9 cellular contexts compared by ENCODE assay signal in the genomic region with DNA sequence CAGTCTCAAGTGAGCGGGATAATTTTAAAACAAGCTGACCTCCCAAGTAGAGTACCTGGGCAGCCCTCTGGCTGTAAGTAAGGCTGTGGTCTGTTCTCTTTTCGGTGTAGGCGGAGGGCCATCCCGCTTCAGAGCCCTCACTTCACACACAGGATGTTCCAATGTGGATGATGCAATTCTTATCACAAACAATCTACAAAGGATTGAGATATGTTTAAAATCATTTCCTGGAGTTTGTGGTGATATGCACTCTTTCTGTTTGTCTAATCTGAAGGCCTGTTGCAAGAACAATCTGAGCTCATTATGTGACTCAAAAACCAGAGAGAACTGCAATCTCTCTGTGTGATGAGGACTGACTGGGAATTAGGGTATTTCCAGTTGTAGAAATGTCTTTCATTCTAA. TPM values are rescaled to one million over a fixed set of nuclear protein-coding genes. Genes with fewer than 3 reads are reported as not detected.
DNase-seq lines count a peak whose midpoint lies in the region; ATAC-seq and TF ChIP-seq lines count a peak whose summit lies in the region.
"Had no signal": no experiment of that assay in that cellular context is flagged by ENCODE, and none has a peak within 500 bp of the region (broad histone marks: within the 10 kb centered on the region; RNA-seq: fewer than 3 reads in every experiment).

No MANE protein-coding gene starts in this region.

- no peak for ATAC-seq in HG03196 (IDR thresholded peaks at IDR 0.05; ENCODE audit: unreplicated experiment)

- H3K9me3 ChIP-seq in KOPT-K1 (ENCODE audit: insufficient read depth, low read length, poor library complexity, severe bottlenecking), result no peaks in the 10 kb centered on the region
- no peaks in the 10 kb centered on the region for H3K9me3 ChIP-seq in mesenchymal stem cell (ENCODE audit: control insufficient read depth, low read length)

- H4K91ac ChIP-seq in mesenchymal stem cell (ENCODE audit: low read length), result no peak overlapping the region

- H3K9ac ChIP-seq in mesenchymal stem cell (ENCODE audit: low read length), result peak overlapping the region; percentile 67

- H4K8ac ChIP-seq in mesenchymal stem cell (ENCODE audit: low read length), result no peak overlapping the region

- no peak overlapping the region for H2AFZ ChIP-seq in mesenchymal stem cell (ENCODE audit: low read depth, low read length)

- no peak overlapping the region for H2AK5ac ChIP-seq in mesenchymal stem cell (ENCODE audit: low read length, severe bottlenecking)

- no peaks in the 10 kb centered on the region for H3K36me3 ChIP-seq in KOPT-K1 (ENCODE audit: insufficient read depth, low read length)
- H3K36me3 ChIP-seq in mesenchymal stem cell (ENCODE audit: control insufficient read depth in 1 of 2, insufficient read depth in 2 of 2, low read depth in 1 of 2, low read length in 2 of 2), result peaks cover 0 to 3% of the 10 kb centered on the region in 2 experiments

- H3K18ac ChIP-seq in mesenchymal stem cell (ENCODE audit: low read depth in 1 of 2, low read length in 2 of 2), result no peak overlapping the region

- H3K4me3 ChIP-seq in mesenchymal stem cell (ENCODE audit: insufficient read depth in 1 of 2, low read depth in 1 of 2, low read length in 2 of 2), result no peak overlapping the region
- H3K4me3 ChIP-seq: skin epidermis had no signal

- no peak overlapping the region for H3K14ac ChIP-seq in mesenchymal stem cell (ENCODE audit: low read length in 2 of 2)

- H3K4ac ChIP-seq in mesenchymal stem cell (ENCODE audit: low read depth in 1 of 2, low read length in 2 of 2), result no peak overlapping the region

- H3K27ac ChIP-seq in KOPT-K1 (ENCODE audit: low read depth, low read length, poor library complexity, severe bottlenecking), result peak overlapping the region; percentile 39
- H3K27ac ChIP-seq in mesenchymal stem cell (ENCODE audit: low read length, poor library complexity, severe bottlenecking), result peak overlapping the region; percentile 7

- no peak overlapping the region for H2BK5ac ChIP-seq in mesenchymal stem cell (ENCODE audit: low read depth, low read length, poor library complexity, severe bottlenecking)

- no peak overlapping the region for H2BK120ac ChIP-seq in mesenchymal stem cell (ENCODE audit: low read depth, low read length)

- DNase-seq in AG09319 (ENCODE audit: extremely low read depth, low read depth) (peak; percentile 58), astrocyte of the hippocampus (ENCODE audit: low read depth, low spot score) (peak; percentile 74), mesenchymal stem cell (peak; percentile 96), SIG-M5 treated with dmso at 0.1 percent for 504 hours (lab: John Stamatoyannopoulos, UW; ENCODE audit: unreplicated experiment) (no peak), GM19240 (ENCODE audit: insufficient read length, low spot score) (no peak), NAMALWA (ENCODE audit: low spot score) (no peak)

- 10% methylated on average over 1 of the region's 4 CpGs for WGBS in mesenchymal stem cell

- no peak overlapping the region for H2BK12ac ChIP-seq in mesenchymal stem cell (ENCODE audit: low read length in 2 of 2)

- H3K4me1 ChIP-seq in mesenchymal stem cell (ENCODE audit: control insufficient read depth, insufficient read depth, low read depth, low read length), result peaks cover 6% of the 10 kb centered on the region

- H3K27me3 ChIP-seq in mesenchymal stem cell (ENCODE audit: control insufficient read depth in 1 of 2, insufficient read depth in 1 of 2, low read length in 2 of 2), result no peaks in the 10 kb centered on the region

- no peak overlapping the region for H2BK15ac ChIP-seq in mesenchymal stem cell (ENCODE audit: low read depth, poor library complexity, severe bottlenecking)

- TF ChIP-seq CTCF in AG09319 (IDR thresholded peaks at IDR 0.05; ENCODE audit: low read depth, low read length), result no peak

- H3K79me1 ChIP-seq in mesenchymal stem cell (replicated peaks; ENCODE audit: low read length, poor library complexity, severe bottlenecking), result peaks cover 4% of the 10 kb centered on the region

- no peak overlapping the region for H3K4me2 ChIP-seq in mesenchymal stem cell (ENCODE audit: low read length, poor library complexity, severe bottlenecking)

- H3K23ac ChIP-seq in mesenchymal stem cell (ENCODE audit: low read length in 2 of 2), result no peak overlapping the region

RNA-seq across cellular contexts. Expression of a gene that starts 42.5 kb away (rescaled TPM):
- polyA plus RNA-seq in mesenchymal stem cell (2013, experiment 1 of 2), result 24.1 TPM
- 23.8 TPM for polyA plus RNA-seq in mesenchymal stem cell (2013, experiment 2 of 2)

Comparison
In these comparisons a context has a peak if more than half of its experiments do, and no peak if none do; other contexts are left out.
1. DNase-seq: peak in AG09319 (single experiment), astrocyte of the hippocampus (single experiment) and mesenchymal stem cell (single experiment); none in SIG-M5 treated with dmso at 0.1 percent for 504 hours (single experiment), GM19240 (single experiment) and NAMALWA (single experiment).